In genomic region chr2:42558827-42559226, GRCh38 we compare ENCODE assay signal across 28 cellular contexts. TPM values are rescaled to one million over a fixed set of nuclear protein-coding genes. Genes with fewer than 3 reads are reported as not detected.
A peak's percentile ranks its signal among the peaks of the same experiment; 100 is the strongest.
DNase-seq lines count a peak whose midpoint lies in the region; ATAC-seq and TF ChIP-seq lines count a peak whose summit lies in the region.
"Had no signal": no experiment of that assay in that cellular context is flagged by ENCODE, and none has a peak within 500 bp of the region (broad histone marks: within the 10 kb centered on the region; RNA-seq: fewer than 3 reads in every experiment).

No MANE protein-coding gene starts in this region.

- H3K9me3 ChIP-seq in OCI-LY7 (ENCODE audit: low read length) = no peaks in the 10 kb centered on the region
- H3K9me3 ChIP-seq: SJSA1, upper lobe of right lung had no signal

- H3K27me3 ChIP-seq in GM23338 (ENCODE audit: insufficient read depth) = no peaks in the 10 kb centered on the region
- H3K27me3 ChIP-seq: dorsolateral prefrontal cortex, SJSA1, upper lobe of right lung had no signal

- H3K79me2 ChIP-seq in GM23338 (replicated peaks; ENCODE audit: insufficient read depth) (no peaks in the 10 kb centered on the region), OCI-LY7 (ENCODE audit: insufficient read depth, low read depth, low read length) (no peaks in the 10 kb centered on the region)

- no TSS peak for BruUV-seq in OCI-LY7 (replicated peaks; lab: Mats Ljungman, UMichigan)

- H3K9me3 Mint-ChIP-seq in GM23338 = no peaks in the 10 kb centered on the region
- no peaks in the 10 kb centered on the region for H3K9me3 Mint-ChIP-seq in nephron progenitor cell
- no peaks in the 10 kb centered on the region for H3K9me3 Mint-ChIP-seq in activated CD4-positive, alpha-beta memory T cell treated with anti-CD3 and anti-CD28 coated beads, Interleukin-2, amount 10 ng/mL, durations not matched to agents 7 days and 5 days
- H3K9me3 Mint-ChIP-seq: HFFc6; natural killer cell; T-helper 1 cell treated with Interleukin-12 subunit alpha and Interleukin-12 subunit beta and Interleukin-4 antibody, amounts not matched to agents 30 μg/mL and 1 μg/mL, for 36 hours had no signal

- H3K4me1 Mint-ChIP-seq in GM23338 (peaks cover 25% of the 10 kb centered on the region), nephron progenitor cell (peaks cover 62% of the 10 kb centered on the region)
- no peaks in the 10 kb centered on the region for H3K4me1 Mint-ChIP-seq in activated CD4-positive, alpha-beta memory T cell treated with anti-CD3 and anti-CD28 coated beads, Interleukin-2, amount 10 ng/mL, durations not matched to agents 7 days and 5 days
- H3K4me1 Mint-ChIP-seq: natural killer cell had no signal

- peaks cover 13% of the 10 kb centered on the region for H3K27me3 Mint-ChIP-seq in GM23338 (ENCODE audit: insufficient read depth, low read depth, poor library complexity)
- peaks cover 5% of the 10 kb centered on the region for H3K27me3 Mint-ChIP-seq in nephron progenitor cell (ENCODE audit: low read depth, poor library complexity)
- peaks cover 9% of the 10 kb centered on the region for H3K27me3 Mint-ChIP-seq in activated CD4-positive, alpha-beta memory T cell treated with anti-CD3 and anti-CD28 coated beads, Interleukin-2, amount 10 ng/mL, durations not matched to agents 7 days and 5 days

- TF ChIP-seq POLR2A in erythroblast (IDR thresholded peaks at IDR 0.05; ENCODE audit: low read length) = no peak

- intact Hi-C loops in OCI-LY7 (cut with micrococcal nuclease; ENCODE audit: unreplicated experiment) = no loop called here

- H3K4me3 ChIP-seq in GM23338 (no peak overlapping the region), OCI-LY7 (ENCODE audit: low read depth, low read length, poor library complexity, severe bottlenecking) (no peak overlapping the region)
- H3K4me3 ChIP-seq: dorsolateral prefrontal cortex, SJSA1, upper lobe of right lung had no signal

- H3K4me1 ChIP-seq in GM23338 (ENCODE audit: insufficient read depth) (peaks cover 26% of the 10 kb centered on the region), OCI-LY7 (ENCODE audit: insufficient read depth, low read length, poor library complexity, severe bottlenecking) (peaks cover 76% of the 10 kb centered on the region)
- H3K4me1 ChIP-seq: upper lobe of right lung had no signal

- H3K27ac Mint-ChIP-seq in GM23338 (no peak overlapping the region; the same call in 1 of the 2 replicates), nephron progenitor cell (peak overlapping the region; percentile 62)
- no peak overlapping the region for H3K27ac Mint-ChIP-seq in activated CD4-positive, alpha-beta memory T cell treated with anti-CD3 and anti-CD28 coated beads, Interleukin-2, amount 10 ng/mL, durations not matched to agents 7 days and 5 days
- H3K27ac Mint-ChIP-seq: HFFc6; natural killer cell; T-helper 1 cell treated with Interleukin-12 subunit alpha and Interleukin-12 subunit beta and Interleukin-4 antibody, amounts not matched to agents 30 μg/mL and 1 μg/mL, for 36 hours had no signal

- H3K4me2 ChIP-seq in GM23338 (no peak overlapping the region), OCI-LY7 (ENCODE audit: low read length) (peak overlapping the region; percentile 37)

- TF ChIP-seq CTCF in GM23338 (conservative IDR thresholded peaks at IDR 0.05; ENCODE audit: low read depth in 2 of 2) (peak in 1 of 2 experiments; percentile 46; a peak in 2 of 4 replicates), OCI-LY7 (conservative IDR thresholded peaks at IDR 0.05; ENCODE audit: low read length) (0 out of 2 replicates have a peak, but pooled peaks have one; percentile 42), nephron progenitor cell (IDR thresholded peaks at IDR 0.05) (no peak)

- H3K27ac ChIP-seq in GM23338 (ENCODE audit: low read depth) (no peak overlapping the region), OCI-LY7 (ENCODE audit: low read depth, low read length, poor library complexity, severe bottlenecking) (peak overlapping the region; percentile 90)
- H3K27ac ChIP-seq: dorsolateral prefrontal cortex, epithelial cell of prostate, SJSA1, upper lobe of right lung, VCaP had no signal

- ATAC-seq in GM23338 (peak; percentile 16; the same call in 1 of the 3 replicates), HG03196 (IDR thresholded peaks at IDR 0.05; ENCODE audit: unreplicated experiment) (no peak)
- ATAC-seq: natural killer cell, upper lobe of right lung had no signal

- H3K9me2 ChIP-seq in GM23338 (ENCODE audit: insufficient read depth) = no peaks in the 10 kb centered on the region
- H3K9me2 ChIP-seq in OCI-LY7 (ENCODE audit: insufficient read depth, low read length) = no peaks in the 10 kb centered on the region

- POLR2A ChIA-PET in OCI-LY7 (lab: Charles Lee) = interaction anchor here (0.5 to 5.3 kb wide), 8 partner anchors 8 to 41 kb away, joined by 3 to 81 read pairs (median 6); no protein-coding TSS in a partner anchor
- POLR2A ChIA-PET in activated CD4-positive, alpha-beta memory T cell treated with anti-CD3 and anti-CD28 coated beads, Interleukin-2, amount 10 ng/mL, durations not matched to agents 7 days and 5 days (lab: Charles Lee) = no interaction called here

- DNase-seq in GM23338 (ENCODE audit: low spot score) (no peak), OCI-LY7 (ENCODE audit: low spot score) (peak; percentile 33), erythroblast (lab: John Stamatoyannopoulos, UW) (peak; percentile 8 to 32), nephron progenitor cell (no peak)
- no peak for DNase-seq in activated CD4-positive, alpha-beta memory T cell treated with anti-CD3 and anti-CD28 coated beads, Interleukin-2, amount 10 ng/mL, durations not matched to agents 7 days and 5 days
- no peak for DNase-seq in stimulated activated CD4-positive, alpha-beta T cell treated with anti-CD3 and anti-CD28 coated beads, Interleukin-4, amount 100 ng/mL, for 24 hours
- DNase-seq in activated naive CD4-positive, alpha-beta T cell (lab: John Stamatoyannopoulos, UW) = no peak
- DNase-seq: activated CD4-positive, alpha-beta T cell treated with anti-CD3 and anti-CD28 coated beads, Interleukin-2, amount 50 U/mL, for 48 hours; activated naive CD4-positive, alpha-beta T cell treated with Interleukin-2 at 50 U/mL for 16 hours; amniotic stem cell; central memory CD4-positive, alpha-beta T cell; dorsolateral prefrontal cortex; foreskin melanocyte; HFFc6; hippocampal formation; IMR-90; kidney; mesenchymal stem cell; natural killer cell; NCI-H1417 treated with DMSO at 0.1 percent for 48 hours; NCI-H2171; NCI-H526 treated with DMSO at 0.1 percent for 48 hours had no signal

- H3K4me3 Mint-ChIP-seq in GM23338 (no peak overlapping the region), nephron progenitor cell (no peak overlapping the region)
- H3K4me3 Mint-ChIP-seq in activated CD4-positive, alpha-beta memory T cell treated with anti-CD3 and anti-CD28 coated beads, Interleukin-2, amount 10 ng/mL, durations not matched to agents 7 days and 5 days = no peak overlapping the region
- H3K4me3 Mint-ChIP-seq: HFFc6; natural killer cell; T-helper 1 cell treated with Interleukin-12 subunit alpha and Interleukin-12 subunit beta and Interleukin-4 antibody, amounts not matched to agents 30 μg/mL and 1 μg/mL, for 36 hours had no signal

- CTCF ChIA-PET in OCI-LY7 (lab: Charles Lee; ENCODE audit: unreplicated experiment) = interaction anchor here (0.6 to 2.8 kb wide), 4 partner anchors 9 to 14 kb away, joined by 4 to 7 read pairs (median 6); no protein-coding TSS in a partner anchor
- CTCF ChIA-PET in activated CD4-positive, alpha-beta memory T cell treated with anti-CD3 and anti-CD28 coated beads, Interleukin-2, amount 10 ng/mL, durations not matched to agents 7 days and 5 days (lab: Charles Lee) = no interaction called here

- H3F3A ChIP-seq in GM23338 (replicated peaks; ENCODE audit: low read depth) = peaks cover 12% of the 10 kb centered on the region

- H3K36me3 ChIP-seq in GM23338 (ENCODE audit: insufficient read depth) = no peaks in the 10 kb centered on the region
- H3K36me3 ChIP-seq in OCI-LY7 (ENCODE audit: insufficient read depth, low read length) = no peaks in the 10 kb centered on the region
- H3K36me3 ChIP-seq: SJSA1, upper lobe of right lung had no signal

- no peaks in the 10 kb centered on the region; the same call in 2 of the 3 replicates for H3K36me3 Mint-ChIP-seq in GM23338 (ENCODE audit: low read depth)
- no peaks in the 10 kb centered on the region for H3K36me3 Mint-ChIP-seq in nephron progenitor cell (ENCODE audit: low read depth)
- no peaks in the 10 kb centered on the region for H3K36me3 Mint-ChIP-seq in activated CD4-positive, alpha-beta memory T cell treated with anti-CD3 and anti-CD28 coated beads, Interleukin-2, amount 10 ng/mL, durations not matched to agents 7 days and 5 days (ENCODE audit: low read depth)
- H3K36me3 Mint-ChIP-seq: natural killer cell had no signal

- H2AFZ ChIP-seq in GM23338 = no peak overlapping the region
- peak overlapping the region; percentile 1; the same call in 1 of the 2 replicates for H2AFZ ChIP-seq in OCI-LY7 (ENCODE audit: low read length)

- H4K20me1 ChIP-seq in GM23338 (replicated peaks; ENCODE audit: insufficient read depth) = no peaks in the 10 kb centered on the region
- H4K20me1 ChIP-seq in OCI-LY7 (ENCODE audit: insufficient read depth, low read length) = no peaks in the 10 kb centered on the region

TF ChIP-seq in GM23338, 12 proteins besides CTCF, POLR2A, EP300 and RAD21 (continues in another document):
- no peak for TF ChIP-seq ZNF331 (CRISPR knock-in tag; IDR thresholded peaks at IDR 0.05; ENCODE audit: low read depth)

RNA-seq across cellular contexts. Expression of gene MTA3, which starts 9.6 kb away (rescaled TPM):
- total RNA-seq in GM23338 (2014; rRNA removed; shearing (Covaris generic)) = 145 and 162 TPM in 2 replicates
- polyA plus RNA-seq in GM23338 (2016; fragmentation: Nextera tagmentation; extraction: Ambion mirVana) = 202 and 208 TPM in 2 replicates
- 66.7 and 72.7 TPM in 2 replicates for total RNA-seq in OCI-LY7 (2014; rRNA removed; shearing (Covaris generic))
- 183 and 205 TPM in 2 replicates for total RNA-seq in OCI-LY7 (2022)
- total RNA-seq in activated CD4-positive, alpha-beta memory T cell treated with anti-CD3 and anti-CD28 coated beads, Interleukin-2, amount 10 ng/mL, durations not matched to agents 7 days and 5 days = 10 to 100 TPM; 20.9 to 21.5 TPM

Comparison
In these comparisons a context has a peak if more than half of its experiments do, and no peak if none do; other contexts are left out.
1. DNase-seq: peak in OCI-LY7 (single experiment) and erythroblast (2 of 2); none in GM23338 (single experiment), nephron progenitor cell (single experiment), activated CD4-positive, alpha-beta memory T cell treated with anti-CD3 and anti-CD28 coated beads, Interleukin-2, amount 10 ng/mL, durations not matched to agents 7 days and 5 days (single experiment), stimulated activated CD4-positive, alpha-beta T cell treated with anti-CD3 and anti-CD28 coated beads, Interleukin-4, amount 100 ng/mL, for 24 hours (single experiment) and activated naive CD4-positive, alpha-beta T cell (0 of 4).